9 cellular contexts compared by ENCODE assay signal in genomic region chr1:7042322-7043231, GRCh38.
A peak's percentile ranks its signal among the peaks of the same experiment; 100 is the strongest.
DNase-seq lines count a peak whose midpoint lies in the region; ATAC-seq and TF ChIP-seq lines count a peak whose summit lies in the region.
"Had no signal": no experiment of that assay in that cellular context is flagged by ENCODE, and none has a peak within 500 bp of the region (broad histone marks: within the 10 kb centered on the region; RNA-seq: fewer than 3 reads in every experiment).

No MANE protein-coding gene starts in this region.

- no peak overlapping the region for H3K9ac ChIP-seq in KMS-11

- no peaks in the 10 kb centered on the region for H4K20me1 ChIP-seq in KMS-11 (ENCODE audit: insufficient read depth)

- peak; percentile 81 for DNase-seq in DMS79 treated with DMSO at 0.1 percent for 48 hours (lab: John Stamatoyannopoulos, UW)
- peak in 41 of 42 donors; percentile 23 to 79 (median 55) for DNase-seq in head of caudate nucleus
- DNase-seq in spleen, result no peak
- DNase-seq in activated CD4-positive, alpha-beta T cell treated with anti-CD3 and anti-CD28 coated beads for 4 hours, result no peak

- no peaks in the 10 kb centered on the region for H3K79me2 ChIP-seq in KMS-11 (ENCODE audit: insufficient read depth, low read depth)

- no peak for TF ChIP-seq POLR2A in spleen (IDR thresholded peaks at IDR 0.05)

- intact Hi-C loops in head of caudate nucleus (cut with DNase I), result no loop called here
- intact Hi-C loops in spleen (cut with DNase I; ENCODE audit: low total_unique reads), result loop anchor here (10.0 kb wide), 2 partner anchors 172 to 602 kb away; no protein-coding TSS in a partner anchor

- H2AFZ ChIP-seq in KMS-11 (ENCODE audit: low read depth), result no peak overlapping the region

- ATAC-seq in SK-N-SH treated with all-trans-retinoic acid at 6 μM for 48 hours, result peak; percentile 76
- no peak for ATAC-seq in GM21529 (IDR thresholded peaks at IDR 0.05; ENCODE audit: unreplicated experiment)
- ATAC-seq in HG02610 (IDR thresholded peaks at IDR 0.05; ENCODE audit: unreplicated experiment), result no peak

- no peaks in the 10 kb centered on the region for H3K36me3 ChIP-seq in KMS-11 (ENCODE audit: insufficient read depth)
- H3K36me3 ChIP-seq in spleen, result no peaks in the 10 kb centered on the region
- H3K36me3 ChIP-seq: neutrophil had no signal

- no peak overlapping the region for H3K4me3 ChIP-seq in KMS-11 (IDR thresholded peaks at IDR 0.05; ENCODE audit: insufficient read depth, low read depth, low read length)
- H3K4me3 ChIP-seq in spleen, result no peak overlapping the region

- H3K9me3 ChIP-seq in spleen, result peaks cover 0 to 7% (median 0%) of the 10 kb centered on the region in 8 donors
- H3K9me3 ChIP-seq: neutrophil had no signal

- no peaks in the 10 kb centered on the region for H3K4me1 ChIP-seq in KMS-11 (ENCODE audit: low read depth, poor library complexity, severe bottlenecking)
- no peaks in the 10 kb centered on the region for H3K4me1 ChIP-seq in spleen

- no peak overlapping the region for H3K27ac ChIP-seq in KMS-11
- H3K27ac ChIP-seq in spleen, result no peak overlapping the region
- H3K27ac ChIP-seq: neutrophil had no signal

- H3K27me3 ChIP-seq in KMS-11 (ENCODE audit: insufficient read depth, low read depth), result peaks cover 20% of the 10 kb centered on the region; the same call in 1 of the 2 replicates
- peaks cover 0 to 31% (median 0%) of the 10 kb centered on the region in 7 donors for H3K27me3 ChIP-seq in spleen (replicated peaks in 1 of 7)

- no peak overlapping the region for H3K4me2 ChIP-seq in KMS-11

- TF ChIP-seq CTCF in KMS-11 (conservative IDR thresholded peaks at IDR 0.05; ENCODE audit: low read depth, low read length), result peak; percentile 73
- TF ChIP-seq CTCF in spleen (IDR thresholded peaks at IDR 0.05 in 8 of 11, conservative IDR thresholded peaks at IDR 0.05 in 3 of 11), result peak in 9 of 11 experiments; percentile 14 to 54 (median 44)

- WGBS in spleen, 5 donors, result 64 to 69% (median 67%) methylated on average over 17 to 18 of the region's 18 CpGs

TF ChIP-seq in SK-N-SH treated with all-trans-retinoic acid at 6 μM for 48 hours, 23 proteins besides CTCF, POLR2A, EP300 and RAD21:
- no peak for TF ChIP-seq SNAI2 (CRISPR knock-in tag; IDR thresholded peaks at IDR 0.05)
- no peak for TF ChIP-seq ZNF565 (CRISPR knock-in tag; conservative IDR thresholded peaks at IDR 0.05; ENCODE audit: low read depth)
- TF ChIP-seq CSRNP3 (CRISPR knock-in tag; IDR thresholded peaks at IDR 0.05), result no peak
- no peak for TF ChIP-seq ARNTL (CRISPR knock-in tag; IDR thresholded peaks at IDR 0.05; ENCODE audit: borderline replicate concordance, low read depth)
- TF ChIP-seq ZC3H10 (CRISPR knock-in tag; IDR thresholded peaks at IDR 0.05), result no peak
- no peak for TF ChIP-seq PPARA (CRISPR knock-in tag; IDR thresholded peaks at IDR 0.05; ENCODE audit: borderline replicate concordance)
- TF ChIP-seq CREB5 (CRISPR knock-in tag; IDR thresholded peaks at IDR 0.05; ENCODE audit: low read depth), result no peak
- TF ChIP-seq OSR1 (CRISPR knock-in tag; IDR thresholded peaks at IDR 0.05), result no peak
- TF ChIP-seq TCF4 (CRISPR knock-in tag; IDR thresholded peaks at IDR 0.05; ENCODE audit: borderline replicate concordance), result no peak
- TF ChIP-seq ESRRG (CRISPR knock-in tag; IDR thresholded peaks at IDR 0.05), result no peak
- no peak for TF ChIP-seq RARB (CRISPR knock-in tag; IDR thresholded peaks at IDR 0.05)
- TF ChIP-seq ZFP30 (CRISPR knock-in tag; IDR thresholded peaks at IDR 0.05), result no peak
- TF ChIP-seq TSHZ2 (CRISPR knock-in tag; IDR thresholded peaks at IDR 0.05), result no peak
- TF ChIP-seq PATZ1 (CRISPR knock-in tag; IDR thresholded peaks at IDR 0.05; ENCODE audit: borderline replicate concordance), result no peak
- TF ChIP-seq ZNF8 (CRISPR knock-in tag; IDR thresholded peaks at IDR 0.05), result no peak
- TF ChIP-seq POU6F1 (CRISPR knock-in tag; IDR thresholded peaks at IDR 0.05; ENCODE audit: borderline replicate concordance, low read depth), result no peak
- no peak for TF ChIP-seq ZFP3 (CRISPR knock-in tag; IDR thresholded peaks at IDR 0.05)
- no peak for TF ChIP-seq ZNF70 (CRISPR knock-in tag; IDR thresholded peaks at IDR 0.05)
- TF ChIP-seq TOX (CRISPR knock-in tag; IDR thresholded peaks at IDR 0.05; ENCODE audit: borderline replicate concordance), result no peak
- no peak for TF ChIP-seq GLIS3 (CRISPR knock-in tag; IDR thresholded peaks at IDR 0.05)

Comparison
In these comparisons a context has a peak if more than half of its experiments do, and no peak if none do; other contexts are left out.
1. DNase-seq: peak in DMS79 treated with DMSO at 0.1 percent for 48 hours (single experiment) and head of caudate nucleus (41 of 42); none in spleen (single experiment) and activated CD4-positive, alpha-beta T cell treated with anti-CD3 and anti-CD28 coated beads for 4 hours (0 of 2).